ENCODE assay signal across 8 cellular contexts in the genomic region with DNA sequence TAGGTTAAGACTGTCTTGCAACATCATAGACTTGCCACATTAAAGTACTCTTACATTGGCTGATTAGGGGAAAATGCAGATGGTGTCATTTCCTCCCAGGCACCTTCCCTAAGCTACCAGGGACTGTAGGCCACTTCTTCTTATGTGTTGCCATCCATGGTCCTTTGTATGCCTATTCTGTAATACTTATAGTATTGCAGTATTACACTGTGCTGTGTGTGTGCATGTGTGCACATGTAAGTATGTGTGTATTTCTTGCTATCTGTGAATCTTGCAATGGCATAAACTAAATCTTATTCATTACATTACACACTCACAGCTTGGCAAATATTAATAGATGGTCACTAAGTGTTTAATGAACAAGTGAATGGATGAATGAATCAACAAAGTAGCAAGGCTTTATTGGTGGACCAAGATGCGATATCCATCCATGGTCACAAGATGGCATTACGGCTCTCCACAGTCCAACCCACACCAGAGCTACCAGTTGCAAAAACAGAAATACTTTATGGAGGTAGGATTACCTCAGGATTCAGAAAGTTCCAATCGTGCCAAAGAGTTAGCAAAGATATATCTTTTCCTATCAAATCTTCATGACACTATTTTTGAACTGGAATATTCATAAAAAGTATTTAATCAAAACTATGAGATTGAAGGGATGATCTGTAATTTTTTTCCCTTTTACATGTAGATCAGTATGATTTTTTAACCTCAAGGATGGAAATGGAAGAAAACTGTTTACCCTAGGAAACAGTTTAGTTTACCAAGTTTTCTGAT.
A peak's percentile ranks its signal among the peaks of the same experiment; 100 is the strongest.
DNase-seq lines count a peak whose midpoint lies in the region; ATAC-seq, FAIRE-seq and TF ChIP-seq lines count a peak whose summit lies in the region.

No MANE protein-coding gene starts in this region.

- H3K27me3 ChIP-seq in PC-9 (ENCODE audit: insufficient read depth, low read depth): no peaks in the 10 kb centered on the region
- H3K27me3 ChIP-seq in right lobe of liver: no peaks in the 10 kb centered on the region
- no peaks in the 10 kb centered on the region for H3K27me3 ChIP-seq in aorta (ENCODE audit: control insufficient read depth in 1 of 2, insufficient read depth in 2 of 2, low read length in 1 of 2)

- H3K9me3 ChIP-seq in PC-9 (ENCODE audit: insufficient read depth, low read depth) (no peaks in the 10 kb centered on the region), right lobe of liver (no peaks in the 10 kb centered on the region), aorta (ENCODE audit: control insufficient read depth, low read length) (no peaks in the 10 kb centered on the region)

- H3K36me3 ChIP-seq in PC-9 (ENCODE audit: low read depth): no peaks in the 10 kb centered on the region
- no peaks in the 10 kb centered on the region for H3K36me3 ChIP-seq in right lobe of liver
- peaks cover 0 to 2% of the 10 kb centered on the region in 2 donors for H3K36me3 ChIP-seq in aorta (ENCODE audit: control insufficient read depth in 1 of 2, insufficient read depth in 2 of 2, low read length in 1 of 2)

- H3K27ac ChIP-seq in PC-9: no peak overlapping the region
- no peak overlapping the region for H3K27ac ChIP-seq in right lobe of liver
- H3K27ac ChIP-seq in aorta (ENCODE audit: low read depth in 1 of 2, low read length in 2 of 2): no peak overlapping the region

- H3K4me2 ChIP-seq in PC-9: no peak overlapping the region

- TF ChIP-seq CTCF in PC-9 (conservative IDR thresholded peaks at IDR 0.05) (peak; percentile 67), cardiac fibroblast (IDR thresholded peaks at IDR 0.05; ENCODE audit: low read depth, low read length) (peak; percentile 65), right lobe of liver (IDR thresholded peaks at IDR 0.05) (peak; percentile 60 to 72 (median 66))

- POLR2A ChIA-PET in PC-9 (lab: Charles Lee; ENCODE audit: unreplicated experiment): no interaction called here

- peak; percentile 55 for FAIRE-seq in GM19239 (lab: Jason Lieb, UNC)

- ATAC-seq in HG03565 (IDR thresholded peaks at IDR 0.05; ENCODE audit: unreplicated experiment) (peak; percentile 66), right lobe of liver (peak; percentile 88 to 95 (median 93)), aorta (ENCODE audit: low FRiP score) (peak; percentile 66)

- H4K20me1 ChIP-seq in PC-9 (ENCODE audit: insufficient read depth): 0 out of 2 replicates have a peak, but pooled peaks cover 2% of the 10 kb centered on the region

- CTCF ChIA-PET in PC-9 (lab: Charles Lee): interaction anchor here (0.7 kb wide), 1 partner anchor 399 kb away, joined by 4 read pairs; no protein-coding TSS in a partner anchor

- no TSS peak for BruUV-seq in PC-9 (replicated peaks; lab: Mats Ljungman, UMichigan)

- 19% methylated on average over 3 of the region's 3 CpGs for WGBS in right lobe of liver (ENCODE audit: insufficient coverage, low coverage, low lambda C conversion rate, missing lambda C conversion rate)
- WGBS in aorta, 2 donors: 35 to 36% methylated on average over 3 of the region's 3 CpGs

- H2AFZ ChIP-seq in PC-9: no peak overlapping the region

- intact Hi-C loops in PC-9 (cut with micrococcal nuclease; ENCODE audit: unreplicated experiment) (loop anchor here (1.0 to 10.0 kb wide), 3 partner anchors 750 to 1072 kb away; no protein-coding TSS in a partner anchor), right lobe of liver (cut with DNase I) (no loop called here), aorta (cut with DNase I) (loop anchor here (5.0 kb wide), 3 partner anchors 307 to 847 kb away; no protein-coding TSS in a partner anchor)

- H3K79me2 ChIP-seq in PC-9 (ENCODE audit: low read depth): no peaks in the 10 kb centered on the region

- DNase-seq in DMS153 (lab: John Stamatoyannopoulos, UW) (peak; percentile 6), GM19239 (ENCODE audit: insufficient read length, low spot score) (no peak), PC-9 (peak in 1 of 2 experiments; percentile 17), cardiac fibroblast (ENCODE audit: low read depth in 2 of 2) (peak; percentile 64 to 66), right lobe of liver (peak in 1 of 3 donors; percentile 16), aorta (no peak), T1000 (lab: John Stamatoyannopoulos, UW) (no peak)

- TF ChIP-seq POLR2A in right lobe of liver (IDR thresholded peaks at IDR 0.05): no peak

- no peak overlapping the region for H3K4me3 ChIP-seq in PC-9
- H3K4me3 ChIP-seq in cardiac fibroblast (replicated peaks in 1 of 2; ENCODE audit: low read depth in 2 of 2, low read length in 2 of 2): no peak overlapping the region
- H3K4me3 ChIP-seq in right lobe of liver: peak overlapping the region in 1 of 3 donors; percentile 10
- no peak overlapping the region for H3K4me3 ChIP-seq in aorta (ENCODE audit: low read length in 2 of 2)

- no peaks in the 10 kb centered on the region for H3K9me2 ChIP-seq in PC-9 (ENCODE audit: insufficient read depth)

- H3F3A ChIP-seq in PC-9 (ENCODE audit: insufficient read depth, low read depth): no peaks in the 10 kb centered on the region

- no peaks in the 10 kb centered on the region for H3K4me1 ChIP-seq in PC-9 (replicated peaks; ENCODE audit: insufficient read depth)
- peaks cover 0 to 20% (median 5%) of the 10 kb centered on the region in 4 donors for H3K4me1 ChIP-seq in right lobe of liver
- no peaks in the 10 kb centered on the region for H3K4me1 ChIP-seq in aorta (ENCODE audit: control insufficient read depth in 1 of 2, insufficient read depth in 2 of 2, low read length in 2 of 2)

Comparison
In these comparisons a context has a peak if more than half of its experiments do, and no peak if none do; other contexts are left out.
1. DNase-seq: peak in DMS153 (single experiment) and cardiac fibroblast (2 of 2); none in GM19239 (single experiment), aorta (0 of 2) and T1000 (single experiment).
2. intact Hi-C loops: an anchor here in PC-9 (1.0 to 10.0 kb wide) and aorta (5.0 kb wide); none called in right lobe of liver.
3. Peak in every context shown above with its lines, with median percentiles within 50 percentile points of each other: ATAC-seq and CTCF ChIP-seq.